ENCODE assay signal across 8 cellular contexts in the genomic region with DNA sequence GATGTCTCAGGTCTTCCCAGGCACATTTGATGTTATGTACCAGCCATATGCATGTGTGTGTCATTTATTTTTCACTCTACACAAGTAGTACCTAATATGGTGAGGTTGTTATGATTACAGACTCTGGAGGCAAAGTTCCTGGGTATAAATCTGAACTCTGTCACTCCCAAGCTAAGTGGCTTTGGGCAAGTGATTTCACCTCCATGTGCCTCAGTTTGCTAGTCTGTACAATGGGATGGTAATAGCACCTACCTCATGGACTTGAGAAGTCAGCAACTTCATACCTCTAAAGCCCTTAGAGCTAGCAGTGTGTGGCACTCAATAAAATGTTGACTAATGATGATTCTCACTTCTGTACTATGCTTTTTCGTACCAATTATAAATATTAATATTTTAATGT. TPM values are rescaled to one million over a fixed set of nuclear protein-coding genes. Genes with fewer than 3 reads are reported as not detected.
"Had no signal": no experiment of that assay in that cellular context is flagged by ENCODE, and none has a peak within 500 bp of the region (broad histone marks: within the 10 kb centered on the region; RNA-seq: fewer than 3 reads in every experiment).

No MANE protein-coding gene starts in this region.

- FAIRE-seq: H1, H54, HTR-8/SVneo had no signal

- H3K4me3 ChIP-seq: GM23338 had no signal

- H3K4me2 ChIP-seq: GM23338 had no signal

- ATAC-seq: GM23338 had no signal

- H2AFZ ChIP-seq: GM23338 had no signal

- DNase-seq: H9, HCEC 1CT, HFFc6, KG1 had no signal

RNA-seq across cellular contexts. Expression of a gene that starts 27.7 kb away (rescaled TPM):
- total RNA-seq: H9, HFFc6 had no signal
